ENCODE assay signal across 1 cellular context in the genomic region with DNA sequence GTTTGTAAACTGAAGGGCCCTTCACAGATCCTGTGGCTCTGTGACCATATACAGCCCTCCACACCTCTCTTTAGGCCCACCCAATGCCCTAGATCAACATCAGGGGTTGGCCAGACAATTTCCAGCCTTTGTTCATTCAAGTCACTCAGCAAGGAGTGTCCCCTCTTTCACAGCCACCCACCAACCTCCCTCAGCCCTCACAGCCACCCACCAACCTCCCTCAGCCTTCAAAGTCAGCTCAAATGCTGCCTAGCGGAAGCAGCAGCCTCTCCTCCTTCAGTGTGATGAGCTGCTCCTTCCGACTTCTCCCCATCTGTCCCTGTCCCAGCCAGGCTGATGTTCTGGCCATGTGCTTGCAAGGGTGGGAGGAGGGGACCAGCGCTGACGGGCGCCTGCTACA.
TF ChIP-seq lines count a peak whose summit lies in the region.

No MANE protein-coding gene starts in this region.

TF ChIP-seq in H1, 55 proteins besides CTCF, POLR2A, EP300 and RAD21:
- TF ChIP-seq TAF7 (optimal IDR thresholded peaks at IDR 0.05; ENCODE audit: borderline replicate concordance, low read depth, low read length) (no peak), CREB1 (IDR thresholded peaks at IDR 0.05) (no peak), CHD2 (IDR thresholded peaks at IDR 0.05; ENCODE audit: low read length) (no peak), TBP (IDR thresholded peaks at IDR 0.05; ENCODE audit: low read depth, low read length) (no peak), SIX5 (IDR thresholded peaks at IDR 0.05; ENCODE audit: low read depth, low read length) (no peak), CHD1 (IDR thresholded peaks at IDR 0.05; ENCODE audit: low read depth, low read length) (no peak), ASH2L (IDR thresholded peaks at IDR 0.05; ENCODE audit: low read length) (no peak), FOSL1 (IDR thresholded peaks at IDR 0.05; ENCODE audit: insufficient read depth, low read depth, low read length) (no peak), KDM4A (IDR thresholded peaks at IDR 0.05; ENCODE audit: low read depth, low read length, severe bottlenecking) (no peak), CEBPB (IDR thresholded peaks at IDR 0.05; ENCODE audit: low read depth, low read length) (no peak)
- TF ChIP-seq, protein P1, sequence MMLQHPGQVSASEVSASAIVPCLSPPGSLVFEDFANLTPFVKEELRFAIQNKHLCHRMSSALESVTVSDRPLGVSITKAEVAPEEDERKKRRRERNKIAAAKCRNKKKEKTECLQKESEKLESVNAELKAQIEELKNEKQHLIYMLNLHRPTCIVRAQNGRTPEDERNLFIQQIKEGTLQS (IDR thresholded peaks at IDR 0.05; ENCODE audit: insufficient read depth, low read depth, low read length): no peak
